Comparison of ENCODE assay signal across 7 cellular contexts in genomic region chr6:157873735-157874344, GRCh38. TPM values are rescaled to one million over a fixed set of nuclear protein-coding genes. Genes with fewer than 3 reads are reported as not detected.
DNase-seq lines count a peak whose midpoint lies in the region; ATAC-seq and TF ChIP-seq lines count a peak whose summit lies in the region.

No MANE protein-coding gene starts in this region.

- DNase-seq in GM12865 (ENCODE audit: low read depth) = peak; percentile 85
- peak; percentile 39 for DNase-seq in NCI-H510A treated with DMSO at 0.1 percent for 48 hours (lab: John Stamatoyannopoulos, UW)
- DNase-seq in activated CD8-positive, alpha-beta T cell treated with anti-CD3 and anti-CD28 coated beads, Interleukin-2, amount 10 ng/mL, durations not matched to agents 7 days and 5 days = peak; percentile 91
- DNase-seq in effector memory CD4-positive, alpha-beta T cell = peak; percentile 54 to 68 (median 56)
- peak; percentile 81 to 91 (median 88) for DNase-seq in mucosa of descending colon
- peak; percentile 85 for DNase-seq in stimulated activated CD8-positive, alpha-beta memory T cell treated with anti-CD3 and anti-CD28 coated beads, Interleukin-7, amount 100 ng/mL, for 24 hours (ENCODE audit: low read depth)

- no peaks in the 10 kb centered on the region for H3K27me3 ChIP-seq in effector memory CD4-positive, alpha-beta T cell (replicated peaks; ENCODE audit: control insufficient read depth, insufficient read depth, low read length, poor library complexity, severe bottlenecking)

- POLR2A ChIA-PET in activated CD8-positive, alpha-beta T cell treated with anti-CD3 and anti-CD28 coated beads, Interleukin-2, amount 10 ng/mL, durations not matched to agents 7 days and 5 days (lab: Charles Lee) = interaction anchor here (0.6 kb wide), 1 partner anchor 324 kb away, joined by 3 read pairs; no protein-coding TSS in a partner anchor

- no peak overlapping the region for H3K27ac ChIP-seq in effector memory CD4-positive, alpha-beta T cell (ENCODE audit: insufficient read depth, low read length, poor library complexity, severe bottlenecking)

- no peak overlapping the region for H3K4me3 Mint-ChIP-seq in activated CD8-positive, alpha-beta T cell treated with anti-CD3 and anti-CD28 coated beads, Interleukin-2, amount 10 ng/mL, durations not matched to agents 7 days and 5 days

- H3K9me3 ChIP-seq in effector memory CD4-positive, alpha-beta T cell (ENCODE audit: control insufficient read depth, low read length) = no peaks in the 10 kb centered on the region
- no peaks in the 10 kb centered on the region for H3K9me3 ChIP-seq in mucosa of descending colon

- peaks cover 16% of the 10 kb centered on the region for H3K36me3 Mint-ChIP-seq in activated CD8-positive, alpha-beta T cell treated with anti-CD3 and anti-CD28 coated beads, Interleukin-2, amount 10 ng/mL, durations not matched to agents 7 days and 5 days (ENCODE audit: low read depth)

- intact Hi-C loops in mucosa of descending colon (cut with DNase I, micrococcal nuclease) = loop anchor here (10.0 kb wide), 2 partner anchors 109 to 119 kb away; no protein-coding TSS in a partner anchor

- peaks cover 15% of the 10 kb centered on the region for H3K4me1 Mint-ChIP-seq in activated CD8-positive, alpha-beta T cell treated with anti-CD3 and anti-CD28 coated beads, Interleukin-2, amount 10 ng/mL, durations not matched to agents 7 days and 5 days (ENCODE audit: low read depth)

- no peaks in the 10 kb centered on the region for H3K9me3 Mint-ChIP-seq in activated CD8-positive, alpha-beta T cell treated with anti-CD3 and anti-CD28 coated beads, Interleukin-2, amount 10 ng/mL, durations not matched to agents 7 days and 5 days (ENCODE audit: insufficient read depth)

- H3K27me3 Mint-ChIP-seq in activated CD8-positive, alpha-beta T cell treated with anti-CD3 and anti-CD28 coated beads, Interleukin-2, amount 10 ng/mL, durations not matched to agents 7 days and 5 days (ENCODE audit: low read depth) = no peaks in the 10 kb centered on the region

- H3K27ac Mint-ChIP-seq in activated CD8-positive, alpha-beta T cell treated with anti-CD3 and anti-CD28 coated beads, Interleukin-2, amount 10 ng/mL, durations not matched to agents 7 days and 5 days = no peak overlapping the region

- peaks cover 4% of the 10 kb centered on the region for H3K4me1 ChIP-seq in effector memory CD4-positive, alpha-beta T cell (ENCODE audit: control insufficient read depth, insufficient read depth, low read length, poor library complexity, severe bottlenecking)
- H3K4me1 ChIP-seq in mucosa of descending colon (ENCODE audit: low read depth) = no peaks in the 10 kb centered on the region

- ATAC-seq in HG02763 (IDR thresholded peaks at IDR 0.05; ENCODE audit: unreplicated experiment) (peak; percentile 71), mucosa of descending colon (peak; percentile 91)
- peak; percentile 89 for ATAC-seq in activated CD8-positive, alpha-beta T cell treated with anti-CD3 and anti-CD28 coated beads, Interleukin-2, amount 10 ng/mL, durations not matched to agents 7 days and 5 days

- CTCF ChIA-PET in activated CD8-positive, alpha-beta T cell treated with anti-CD3 and anti-CD28 coated beads, Interleukin-2, amount 10 ng/mL, durations not matched to agents 7 days and 5 days (lab: Charles Lee) = interaction anchor here (0.6 to 2.7 kb wide), 45 partner anchors 8 to 559 kb away, joined by 3 to 79 read pairs (median 6); no protein-coding TSS in a partner anchor

- peaks cover 21% of the 10 kb centered on the region for H3K36me3 ChIP-seq in effector memory CD4-positive, alpha-beta T cell (ENCODE audit: control insufficient read depth, insufficient read depth, low read length)
- H3K36me3 ChIP-seq in mucosa of descending colon (ENCODE audit: low read depth) = peaks cover 5% of the 10 kb centered on the region

- TF ChIP-seq CTCF in GM12865 (IDR thresholded peaks at IDR 0.05; ENCODE audit: insufficient read depth, low read depth, low read length, missing control alignments) (peak; percentile 85), mucosa of descending colon (IDR thresholded peaks at IDR 0.05) (peak; percentile 49)

- H3K4me3 ChIP-seq in GM12865 (ENCODE audit: low read depth, low read length) = no peak overlapping the region
- H3K4me3 ChIP-seq in effector memory CD4-positive, alpha-beta T cell (ENCODE audit: insufficient read depth, low read depth, low read length, poor library complexity, severe bottlenecking) = no peak overlapping the region
- H3K4me3 ChIP-seq in mucosa of descending colon = no peak overlapping the region

RNA-seq across cellular contexts. Expression of gene SNX9, which starts 50.8 kb away (rescaled TPM):
- total RNA-seq in activated CD8-positive, alpha-beta T cell treated with anti-CD3 and anti-CD28 coated beads, Interleukin-2, amount 10 ng/mL, durations not matched to agents 7 days and 5 days = 1 to 10 TPM; 9.1 to 9.2 TPM
- total RNA-seq in mucosa of descending colon = 10 to 100 TPM; 55.0 to 69.6 (median 68.0) TPM

Comparison
In these comparisons a context has a peak if more than half of its experiments do, and no peak if none do; other contexts are left out.
1. DNase-seq: peak in every context shown above with its lines; median percentile 91 in activated CD8-positive, alpha-beta T cell treated with anti-CD3 and anti-CD28 coated beads, Interleukin-2, amount 10 ng/mL, durations not matched to agents 7 days and 5 days; 88 in mucosa of descending colon; 85 in GM12865; 85 in stimulated activated CD8-positive, alpha-beta memory T cell treated with anti-CD3 and anti-CD28 coated beads, Interleukin-7, amount 100 ng/mL, for 24 hours; 56 in effector memory CD4-positive, alpha-beta T cell; 39 in NCI-H510A treated with DMSO at 0.1 percent for 48 hours.
2. RNA of gene SNX9, which starts 50.8 kb away (total RNA-seq): 55.0 to 69.6 TPM in mucosa of descending colon; 9.1 to 9.2 TPM in activated CD8-positive, alpha-beta T cell treated with anti-CD3 and anti-CD28 coated beads, Interleukin-2, amount 10 ng/mL, durations not matched to agents 7 days and 5 days; every median in the first group is over 4 times any median in the second.
3. Peak in every context shown above with its lines, with median percentiles within 50 percentile points of each other: ATAC-seq.